In genomic region chr7:2191026-2191425, GRCh38 we compare ENCODE assay signal across 23 cellular contexts. TPM values are rescaled to one million over a fixed set of nuclear protein-coding genes. Genes with fewer than 3 reads are reported as not detected.
DNase-seq lines count a peak whose midpoint lies in the region; ATAC-seq and TF ChIP-seq lines count a peak whose summit lies in the region.
"Had no signal": no experiment of that assay in that cellular context is flagged by ENCODE, and none has a peak within 500 bp of the region (broad histone marks: within the 10 kb centered on the region; RNA-seq: fewer than 3 reads in every experiment).

No MANE protein-coding gene starts in this region.

- peaks cover 40% of the 10 kb centered on the region for H3K79me2 ChIP-seq in GM23338 (replicated peaks; ENCODE audit: insufficient read depth)

- H3K4me3 Mint-ChIP-seq in GM23338 (no peak overlapping the region), endothelial cell (ENCODE audit: unreplicated experiment) (no peak overlapping the region)
- no peak overlapping the region for H3K4me3 Mint-ChIP-seq in activated T-helper 17 cell treated with anti-CD3 and anti-CD28 coated beads, Interleukin-2, amount 50 U/mL, for 72 hours
- H3K4me3 Mint-ChIP-seq: activated CD4-positive, alpha-beta memory T cell treated with anti-CD3 and anti-CD28 coated beads for 36 hours; natural killer cell treated with Interleukin-12 subunit alpha and Interleukin-12 subunit beta and Interleukin-15 and Interleukin-18, amount 100 ng/mL, for 72 hours; stimulated activated memory B cell treated with anti-CD40 and anti-IgM and Interleukin-4, amounts not matched to agents 10 μg/mL and 1 μg/mL and 100 μg/mL, for 72 hours had no signal

- peaks cover 66% of the 10 kb centered on the region for H3K36me3 Mint-ChIP-seq in GM23338 (ENCODE audit: low read depth)
- H3K36me3 Mint-ChIP-seq in endothelial cell (ENCODE audit: low read depth, unreplicated experiment) = peaks cover 26% of the 10 kb centered on the region
- H3K36me3 Mint-ChIP-seq in activated T-helper 17 cell treated with anti-CD3 and anti-CD28 coated beads, Interleukin-2, amount 50 U/mL, for 72 hours (ENCODE audit: low read depth) = peaks cover 31% of the 10 kb centered on the region

- H3K27ac Mint-ChIP-seq in GM23338 (no peak overlapping the region), endothelial cell (ENCODE audit: unreplicated experiment) (no peak overlapping the region)
- H3K27ac Mint-ChIP-seq in activated T-helper 17 cell treated with anti-CD3 and anti-CD28 coated beads, Interleukin-2, amount 50 U/mL, for 72 hours = no peak overlapping the region
- H3K27ac Mint-ChIP-seq: activated CD4-positive, alpha-beta memory T cell treated with anti-CD3 and anti-CD28 coated beads for 36 hours; natural killer cell treated with Interleukin-12 subunit alpha and Interleukin-12 subunit beta and Interleukin-15 and Interleukin-18, amount 100 ng/mL, for 72 hours; stimulated activated memory B cell treated with anti-CD40 and anti-IgM and Interleukin-4, amounts not matched to agents 10 μg/mL and 1 μg/mL and 100 μg/mL, for 72 hours had no signal

- 0 out of 3 replicates have a peak, but pooled peaks have one; percentile 25 for ATAC-seq in GM23338
- no peak for ATAC-seq in activated T-helper 17 cell treated with anti-CD3 and anti-CD28 coated beads, Interleukin-2, amount 50 U/mL, for 72 hours (replicated peaks)
- ATAC-seq in GM18519 (IDR thresholded peaks at IDR 0.05; ENCODE audit: low FRiP score, unreplicated experiment) = no peak
- ATAC-seq: activated CD4-positive, CD25-positive, alpha-beta regulatory T cell treated with anti-CD3 and anti-CD28 coated beads, Interleukin-2, amount 50 U/mL, for 24 hours; gastrocnemius medialis; lower lobe of right lung; natural killer cell treated with Interleukin-12 subunit alpha and Interleukin-12 subunit beta and Interleukin-15 and Interleukin-18, amount 100 ng/mL, for 72 hours; PC-3; stimulated activated memory B cell treated with anti-CD40 and anti-IgM and Interleukin-4, amounts not matched to agents 10 μg/mL and 1 μg/mL and 100 μg/mL, for 72 hours had no signal

- H3K36me3 ChIP-seq in GM23338 (ENCODE audit: insufficient read depth) = peaks cover 8% of the 10 kb centered on the region
- H3K36me3 ChIP-seq: gastrocnemius medialis had no signal

- peaks cover 6% of the 10 kb centered on the region; the same call in 1 of the 2 replicates for H4K20me1 ChIP-seq in GM23338 (replicated peaks; ENCODE audit: insufficient read depth)

- H3F3A ChIP-seq in GM23338 (replicated peaks; ENCODE audit: low read depth) = no peaks in the 10 kb centered on the region

- H3K9me3 Mint-ChIP-seq in GM23338 (peaks cover 8% of the 10 kb centered on the region; the same call in 2 of the 3 replicates), endothelial cell (ENCODE audit: unreplicated experiment) (no peaks in the 10 kb centered on the region)
- no peaks in the 10 kb centered on the region for H3K9me3 Mint-ChIP-seq in activated T-helper 17 cell treated with anti-CD3 and anti-CD28 coated beads, Interleukin-2, amount 50 U/mL, for 72 hours
- H3K9me3 Mint-ChIP-seq: natural killer cell treated with Interleukin-12 subunit alpha and Interleukin-12 subunit beta and Interleukin-15 and Interleukin-18, amount 100 ng/mL, for 72 hours had no signal

- TF ChIP-seq CTCF in GM23338 (conservative IDR thresholded peaks at IDR 0.05; ENCODE audit: low read depth in 2 of 2) (no peak), endothelial cell (IDR thresholded peaks at IDR 0.05; ENCODE audit: unreplicated experiment) (no peak)

- H3K27ac ChIP-seq in GM23338 (ENCODE audit: low read depth) = no peak overlapping the region
- H3K27ac ChIP-seq: BLaER1 treated with 17β-estradiol and CSF1 and Interleukin-3, amounts not matched to agents 10 nM and 100 nM; gastrocnemius medialis; hepatocyte; lower lobe of right lung; transverse colon had no signal

- no peaks in the 10 kb centered on the region; the same call in 1 of the 2 replicates for H3K9me2 ChIP-seq in GM23338 (ENCODE audit: insufficient read depth)

- H2AFZ ChIP-seq in GM23338 = no peak overlapping the region
- H2AFZ ChIP-seq: hepatocyte had no signal

- H3K4me1 Mint-ChIP-seq in GM23338 = no peaks in the 10 kb centered on the region
- H3K4me1 Mint-ChIP-seq in endothelial cell (ENCODE audit: unreplicated experiment) = no peaks in the 10 kb centered on the region
- no peaks in the 10 kb centered on the region for H3K4me1 Mint-ChIP-seq in activated T-helper 17 cell treated with anti-CD3 and anti-CD28 coated beads, Interleukin-2, amount 50 U/mL, for 72 hours
- H3K4me1 Mint-ChIP-seq: stimulated activated memory B cell treated with anti-CD40 and anti-IgM and Interleukin-4, amounts not matched to agents 10 μg/mL and 1 μg/mL and 100 μg/mL, for 72 hours had no signal

- DNase-seq in COLO668 (lab: John Stamatoyannopoulos, UW; ENCODE audit: unreplicated experiment) (peak; percentile 40), GM23338 (ENCODE audit: low spot score) (no peak), NCI-H774 (lab: John Stamatoyannopoulos, UW) (peak; percentile 69), iPS-NIHi11 (ENCODE audit: low spot score) (peak; percentile 12), endothelial cell (ENCODE audit: low spot score) (no peak)
- DNase-seq: activated CD4-positive, alpha-beta memory T cell treated with anti-CD3 and anti-CD28 coated beads for 36 hours; activated CD8-positive, alpha-beta memory T cell treated with anti-CD3 and anti-CD28 coated beads, Interleukin-2, amount 50 U/mL, for 4 hours; activated naive CD4-positive, alpha-beta T cell treated with Interleukin-2 at 50 U/mL for 16 hours; gastrocnemius medialis; lower lobe of right lung; NCI-H446; NK-92 treated with Interleukin-12 subunit alpha and Interleukin-12 subunit beta, amount 100 ng/mL, for 24 hours; PC-3; SIG-M5; stimulated activated CD4-positive, alpha-beta T cell treated with anti-CD3 and anti-CD28 coated beads, Interleukin-15, amount 100 ng/mL, for 24 hours; transverse colon had no signal

- H3K4me1 ChIP-seq in GM23338 (ENCODE audit: insufficient read depth) = no peaks in the 10 kb centered on the region
- H3K4me1 ChIP-seq: lower lobe of right lung, transverse colon had no signal

- H3K4me2 ChIP-seq in GM23338 = no peak overlapping the region
- H3K4me2 ChIP-seq: BLaER1 treated with 17β-estradiol and CSF1 and Interleukin-3, amounts not matched to agents 10 nM and 100 nM; hepatocyte had no signal

- H3K27me3 Mint-ChIP-seq in GM23338 (ENCODE audit: insufficient read depth, low read depth, poor library complexity) (no peaks in the 10 kb centered on the region), endothelial cell (ENCODE audit: unreplicated experiment) (no peaks in the 10 kb centered on the region)
- no peaks in the 10 kb centered on the region for H3K27me3 Mint-ChIP-seq in activated T-helper 17 cell treated with anti-CD3 and anti-CD28 coated beads, Interleukin-2, amount 50 U/mL, for 72 hours
- H3K27me3 Mint-ChIP-seq: activated CD4-positive, alpha-beta memory T cell treated with anti-CD3 and anti-CD28 coated beads for 36 hours; natural killer cell treated with Interleukin-12 subunit alpha and Interleukin-12 subunit beta and Interleukin-15 and Interleukin-18, amount 100 ng/mL, for 72 hours; stimulated activated memory B cell treated with anti-CD40 and anti-IgM and Interleukin-4, amounts not matched to agents 10 μg/mL and 1 μg/mL and 100 μg/mL, for 72 hours had no signal

- no peaks in the 10 kb centered on the region for H3K27me3 ChIP-seq in GM23338 (ENCODE audit: insufficient read depth)
- H3K27me3 ChIP-seq: BLaER1 treated with 17β-estradiol and CSF1 and Interleukin-3, amounts not matched to agents 10 nM and 100 nM; gastrocnemius medialis; hepatocyte; transverse colon had no signal

- no peak overlapping the region for H3K4me3 ChIP-seq in GM23338
- H3K4me3 ChIP-seq: BLaER1 treated with 17β-estradiol and CSF1 and Interleukin-3, amounts not matched to agents 10 nM and 100 nM; gastrocnemius medialis; hepatocyte; lower lobe of right lung; transverse colon had no signal

TF ChIP-seq in GM23338, 12 proteins besides CTCF, POLR2A, EP300 and RAD21 (continues in another document):
- TF ChIP-seq ZNF331 (CRISPR knock-in tag; IDR thresholded peaks at IDR 0.05; ENCODE audit: low read depth) = no peak

RNA-seq across cellular contexts. Expression of gene MAD1L1, which starts 41.7 kb away (rescaled TPM):
- 59.3 and 87.1 TPM in 2 replicates for total RNA-seq in GM23338 (2014; rRNA removed; shearing (Covaris generic))
- 40.3 and 42.9 TPM in 2 replicates for polyA plus RNA-seq in GM23338 (2016; fragmentation: Nextera tagmentation; extraction: Ambion mirVana)
- 43.3 TPM for total RNA-seq in endothelial cell (ENCODE audit: unreplicated experiment)
- 10 to 100 TPM; 46.7 to 66.0 TPM for total RNA-seq in activated T-helper 17 cell treated with anti-CD3 and anti-CD28 coated beads, Interleukin-2, amount 50 U/mL, for 72 hours

RNA-seq across cellular contexts. Expression of gene MRM2, which starts 51.0 kb away (rescaled TPM):
- 25.3 and 30.0 TPM in 2 replicates for total RNA-seq in GM23338 (2014; rRNA removed; shearing (Covaris generic))
- 37.8 and 41.1 TPM in 2 replicates for polyA plus RNA-seq in GM23338 (2016; fragmentation: Nextera tagmentation; extraction: Ambion mirVana)
- 19.1 TPM for total RNA-seq in endothelial cell (ENCODE audit: unreplicated experiment)
- 10 to 100 TPM; 20.9 to 40.2 TPM for total RNA-seq in activated T-helper 17 cell treated with anti-CD3 and anti-CD28 coated beads, Interleukin-2, amount 50 U/mL, for 72 hours

RNA-seq across cellular contexts. Expression of gene NUDT1, which starts 51.0 kb away (rescaled TPM):
- 54.5 and 66.8 TPM in 2 replicates for total RNA-seq in GM23338 (2014; rRNA removed; shearing (Covaris generic))
- polyA plus RNA-seq in GM23338 (2016; fragmentation: Nextera tagmentation; extraction: Ambion mirVana) = 151 and 163 TPM in 2 replicates
- total RNA-seq in endothelial cell (ENCODE audit: unreplicated experiment) = 14.2 TPM
- 10 to 100 TPM; 64.5 to 71.9 TPM for total RNA-seq in activated T-helper 17 cell treated with anti-CD3 and anti-CD28 coated beads, Interleukin-2, amount 50 U/mL, for 72 hours

Comparison
In these comparisons a context has a peak if more than half of its experiments do, and no peak if none do; other contexts are left out.
1. DNase-seq: peak in COLO668 (single experiment), NCI-H774 (single experiment) and iPS-NIHi11 (single experiment); none in GM23338 (single experiment) and endothelial cell (single experiment).